In genomic region chr4:184792950-184793555, GRCh38 we compare ENCODE assay signal across 9 cellular contexts. TPM values are rescaled to one million over a fixed set of nuclear protein-coding genes. Genes with fewer than 3 reads are reported as not detected.
A peak's percentile ranks its signal among the peaks of the same experiment; 100 is the strongest.
DNase-seq lines count a peak whose midpoint lies in the region; ATAC-seq and TF ChIP-seq lines count a peak whose summit lies in the region.
"Had no signal": no experiment of that assay in that cellular context is flagged by ENCODE, and none has a peak within 500 bp of the region (broad histone marks: within the 10 kb centered on the region; RNA-seq: fewer than 3 reads in every experiment).

No MANE protein-coding gene starts in this region.

- BruUV-seq in Panc1 (replicated peaks; lab: Mats Ljungman, UMichigan) = no TSS peak

- in situ Hi-C loops in Panc1 (cut with HindIII; ENCODE audit: low pct_unique_long_range_greater_than_20kb, low sequenced_read_pairs) = no loop called here

- no peaks in the 10 kb centered on the region for H3K27me3 Mint-ChIP-seq in activated naive CD8-positive, alpha-beta T cell treated with anti-CD3 and anti-CD28 coated beads, Interleukin-2, amount 50 U/mL, for 24 hours

- H3K27me3 ChIP-seq in Panc1 (ENCODE audit: control insufficient read depth, insufficient read depth, low read length) = no peaks in the 10 kb centered on the region
- no peaks in the 10 kb centered on the region for H3K27me3 ChIP-seq in lower lobe of right lung (ENCODE audit: low read depth)
- H3K27me3 ChIP-seq in subcutaneous abdominal adipose tissue (ENCODE audit: control insufficient read depth in 5 of 5, insufficient read depth in 4 of 5, low read length in 5 of 5) = no peaks in the 10 kb centered on the region

- POLR2A ChIA-PET in Panc1 (lab: Charles Lee) = no interaction called here

- no peaks in the 10 kb centered on the region for H3K9me3 Mint-ChIP-seq in activated naive CD8-positive, alpha-beta T cell treated with anti-CD3 and anti-CD28 coated beads, Interleukin-2, amount 50 U/mL, for 24 hours

- H3K36me3 Mint-ChIP-seq in activated naive CD8-positive, alpha-beta T cell treated with anti-CD3 and anti-CD28 coated beads, Interleukin-2, amount 50 U/mL, for 24 hours (ENCODE audit: low read depth) = peaks cover 17% of the 10 kb centered on the region

- H3K27ac Mint-ChIP-seq in activated naive CD8-positive, alpha-beta T cell treated with anti-CD3 and anti-CD28 coated beads, Interleukin-2, amount 50 U/mL, for 24 hours = peak overlapping the region; percentile 83

- peak; percentile 94 for DNase-seq in EH (ENCODE audit: low read depth)
- peak; percentile 82 for DNase-seq in Panc1 (ENCODE audit: low read depth, low spot score)
- DNase-seq in activated naive CD8-positive, alpha-beta T cell treated with anti-CD3 and anti-CD28 coated beads, Interleukin-2, amount 50 U/mL, for 24 hours = peak; percentile 49
- DNase-seq in lower lobe of right lung = peak; percentile 51
- DNase-seq in NCI-H1048 (lab: John Stamatoyannopoulos, UW) = no peak
- DNase-seq in iPS-NIHi11 (ENCODE audit: low spot score) = no peak
- DNase-seq: left cardiac atrium had no signal

- H3K4me1 ChIP-seq in Panc1 (ENCODE audit: control insufficient read depth, insufficient read depth, low read length) = peaks cover 5% of the 10 kb centered on the region
- peaks cover 24% of the 10 kb centered on the region for H3K4me1 ChIP-seq in lower lobe of right lung
- H3K4me1 ChIP-seq in subcutaneous abdominal adipose tissue (ENCODE audit: control insufficient read depth in 5 of 5, insufficient read depth in 5 of 5, low read length in 5 of 5) = peaks cover 2 to 44% (median 27%) of the 10 kb centered on the region in 5 donors

- intact Hi-C loops in Panc1 (cut with micrococcal nuclease; ENCODE audit: unreplicated experiment) = no loop called here
- intact Hi-C loops in lower lobe of right lung (cut with DNase I) = no loop called here

- H3K4me3 ChIP-seq in Panc1 (ENCODE audit: low read depth in 2 of 2, low read length in 2 of 2) = no peak overlapping the region
- H3K4me3 ChIP-seq in lower lobe of right lung = no peak overlapping the region
- H3K4me3 ChIP-seq in subcutaneous abdominal adipose tissue (ENCODE audit: low read depth in 1 of 5, low read length in 5 of 5) = no peak overlapping the region

- H3K36me3 ChIP-seq in Panc1 (ENCODE audit: control insufficient read depth, insufficient read depth, low read length) (no peaks in the 10 kb centered on the region), lower lobe of right lung (peaks cover 40% of the 10 kb centered on the region), subcutaneous abdominal adipose tissue (ENCODE audit: control insufficient read depth in 5 of 5, insufficient read depth in 5 of 5, low read length in 5 of 5) (peaks cover 14 to 67% (median 40%) of the 10 kb centered on the region in 5 donors)

- H3K9me3 ChIP-seq in Panc1 (ENCODE audit: control insufficient read depth, insufficient read depth, low read depth, low read length) (no peaks in the 10 kb centered on the region), lower lobe of right lung (no peaks in the 10 kb centered on the region), subcutaneous abdominal adipose tissue (ENCODE audit: control insufficient read depth in 5 of 5, low read length in 5 of 5) (no peaks in the 10 kb centered on the region)

- ATAC-seq in Panc1 (peak; percentile 95), lower lobe of right lung (peak; percentile 76 to 78), GM21576 (IDR thresholded peaks at IDR 0.05; ENCODE audit: unreplicated experiment) (no peak)
- ATAC-seq in activated naive CD8-positive, alpha-beta T cell treated with anti-CD3 and anti-CD28 coated beads, Interleukin-2, amount 50 U/mL, for 24 hours = peak; percentile 98

- peaks cover 33% of the 10 kb centered on the region for H3K4me1 Mint-ChIP-seq in activated naive CD8-positive, alpha-beta T cell treated with anti-CD3 and anti-CD28 coated beads, Interleukin-2, amount 50 U/mL, for 24 hours

- H3K9ac ChIP-seq in subcutaneous abdominal adipose tissue (ENCODE audit: low read length in 5 of 5) = peak overlapping the region in 1 of 5 donors; percentile 52

- CTCF ChIA-PET in Panc1 (lab: Charles Lee) = interaction anchor here (0.6 kb wide), 1 partner anchor 302 kb away, joined by 5 read pairs; no protein-coding TSS in a partner anchor

- H3K4me3 Mint-ChIP-seq in activated naive CD8-positive, alpha-beta T cell treated with anti-CD3 and anti-CD28 coated beads, Interleukin-2, amount 50 U/mL, for 24 hours = peak overlapping the region; percentile 57

- TF ChIP-seq CTCF in Panc1 (IDR thresholded peaks at IDR 0.05) = no peak
- TF ChIP-seq CTCF in lower lobe of right lung (IDR thresholded peaks at IDR 0.05) = no peak

- H3K27ac ChIP-seq in Panc1 (ENCODE audit: low read length) = peak overlapping the region; percentile 54; the same call in 1 of the 2 replicates
- H3K27ac ChIP-seq in lower lobe of right lung = no peak overlapping the region
- H3K27ac ChIP-seq in subcutaneous abdominal adipose tissue (ENCODE audit: low read depth, low read length) = peak overlapping the region; percentile 86

RNA-seq across cellular contexts. Expression of gene ACSL1, which starts 32.7 kb away (rescaled TPM):
- total RNA-seq in Panc1 (2021; ENCODE audit: unreplicated experiment) (15.4 TPM), lower lobe of right lung (321 TPM)
- 10.1 TPM for polyA plus RNA-seq in Panc1 (2012; ENCODE audit: insufficient read length)

RNA-seq across cellular contexts. Expression of gene CENPU, which starts 59.2 kb away (rescaled TPM):
- total RNA-seq in Panc1 (2021; ENCODE audit: unreplicated experiment) (16.6 TPM), lower lobe of right lung (2.2 TPM)
- polyA plus RNA-seq in Panc1 (2012; ENCODE audit: insufficient read length) = 3.8 TPM

Comparison
In these comparisons a context has a peak if more than half of its experiments do, and no peak if none do; other contexts are left out.
1. DNase-seq: peak in EH (single experiment), Panc1 (single experiment), activated naive CD8-positive, alpha-beta T cell treated with anti-CD3 and anti-CD28 coated beads, Interleukin-2, amount 50 U/mL, for 24 hours (single experiment) and lower lobe of right lung (single experiment); none in NCI-H1048 (single experiment) and iPS-NIHi11 (single experiment).
2. RNA of gene ACSL1, which starts 32.7 kb away (total RNA-seq): 321 TPM in lower lobe of right lung (single experiment); 15.4 TPM in Panc1 (single experiment); every median in the first group is over 10 times any median in the second.